9 cellular contexts compared by ENCODE assay signal in genomic region chr1:191624044-191624443, GRCh38.
"Had no signal": no experiment of that assay in that cellular context is flagged by ENCODE, and none has a peak within 500 bp of the region (broad histone marks: within the 10 kb centered on the region; RNA-seq: fewer than 3 reads in every experiment).

No MANE protein-coding gene starts in this region.

- H3K27me3 Mint-ChIP-seq: IgD-negative memory B cell had no signal

- H3K4me3 ChIP-seq: GM23338 had no signal

- DNase-seq: H9, HCEC 1CT, Karpas-422, KBM-7 had no signal

- H3K27ac Mint-ChIP-seq: GM23338, H9, IgD-negative memory B cell had no signal

- H3K27ac ChIP-seq: HL-60, KMS-11 had no signal

- H3K4me3 Mint-ChIP-seq: GM23338, H9, IgD-negative memory B cell had no signal

- H3K9me3 Mint-ChIP-seq: GM23338, H9 had no signal

- H3K4me1 Mint-ChIP-seq: GM23338, H9, IgD-negative memory B cell had no signal

- H3K36me3 Mint-ChIP-seq: IgD-negative memory B cell had no signal

- ATAC-seq: GM23338, HepG2 had no signal
